ENCODE assay signal across 16 cellular contexts in the genomic region with DNA sequence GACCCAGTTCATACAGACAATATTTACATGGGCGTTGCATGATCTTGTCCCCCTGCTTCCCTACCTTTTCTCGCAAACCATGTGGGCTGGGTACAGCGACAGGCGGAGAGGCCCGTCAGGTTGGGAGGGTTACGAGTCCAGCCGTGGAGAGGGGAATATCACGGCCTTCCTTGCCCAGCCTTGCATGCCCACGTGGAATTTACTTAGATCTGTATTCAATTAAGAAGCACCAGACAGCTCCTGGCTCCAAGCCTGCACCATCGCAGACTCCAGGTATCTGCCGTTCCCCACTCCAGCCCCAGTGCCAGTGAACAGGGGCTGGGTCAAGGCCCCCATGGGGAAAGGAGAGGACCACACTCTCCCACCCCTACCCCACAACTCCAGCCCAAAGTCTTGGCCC. TPM values are rescaled to one million over a fixed set of nuclear protein-coding genes. Genes with fewer than 3 reads are reported as not detected.
DNase-seq lines count a peak whose midpoint lies in the region; ATAC-seq, FAIRE-seq and TF ChIP-seq lines count a peak whose summit lies in the region.
"Had no signal": no experiment of that assay in that cellular context is flagged by ENCODE, and none has a peak within 500 bp of the region (broad histone marks: within the 10 kb centered on the region; RNA-seq: fewer than 3 reads in every experiment).

No MANE protein-coding gene starts in this region.

- H4K20me1 ChIP-seq in keratinocyte (ENCODE audit: control insufficient read depth, extremely low read depth, insufficient read depth, low read length) = no peaks in the 10 kb centered on the region

- intact Hi-C loops in vagina (cut with DNase I) = no loop called here

- H3K4me3 ChIP-seq in keratinocyte (ENCODE audit: control insufficient read depth in 2 of 3, extremely low read depth in 1 of 3, insufficient read depth in 2 of 3, low read depth in 1 of 3, low read length in 3 of 3) (peak overlapping the region in 2 of 3 experiments; percentile 16 to 67), vagina (no peak overlapping the region)
- H3K4me3 ChIP-seq: colonic mucosa, sigmoid colon had no signal

- H3K27ac ChIP-seq in keratinocyte (ENCODE audit: control insufficient read depth, insufficient read depth, low read length) = peak overlapping the region; percentile 92
- peak overlapping the region; percentile 9 for H3K27ac ChIP-seq in vagina
- H3K27ac ChIP-seq: colonic mucosa, HL-60, sigmoid colon had no signal

- FAIRE-seq in keratinocyte (lab: Jason Lieb, UNC) (peak; percentile 41), frontal cortex (lab: Jason Lieb, UNC) (no peak)

- peaks cover 75% of the 10 kb centered on the region for H3K36me3 Mint-ChIP-seq in activated naive CD4-positive, alpha-beta T cell treated with anti-CD3 and anti-CD28 coated beads, Interleukin-2, amount 10 ng/mL, durations not matched to agents 7 days and 5 days
- peaks cover 21 to 68% of the 10 kb centered on the region in 2 donors for H3K36me3 Mint-ChIP-seq in activated naive CD4-positive, alpha-beta T cell treated with anti-CD3 and anti-CD28 coated beads, Interleukin-2, amount 50 U/mL, for 72 hours

- H3K4me1 ChIP-seq in keratinocyte (ENCODE audit: control insufficient read depth, extremely low read depth, insufficient read depth, low read length) (peaks cover 73% of the 10 kb centered on the region), vagina (peaks cover 45% of the 10 kb centered on the region)
- H3K4me1 ChIP-seq: colonic mucosa had no signal

- no peak for TF ChIP-seq POLR2A in vagina (IDR thresholded peaks at IDR 0.05)

- no peak for ATAC-seq in activated naive CD4-positive, alpha-beta T cell treated with anti-CD3 and anti-CD28 coated beads, Interleukin-2, amount 50 U/mL, for 72 hours
- ATAC-seq: Panc1 had no signal

- H3K9ac ChIP-seq in keratinocyte (ENCODE audit: control insufficient read depth, extremely low read depth, insufficient read depth, low read length) = peak overlapping the region; percentile 71

- peak overlapping the region; percentile 81 for H3K4me3 Mint-ChIP-seq in activated naive CD4-positive, alpha-beta T cell treated with anti-CD3 and anti-CD28 coated beads, Interleukin-2, amount 10 ng/mL, durations not matched to agents 7 days and 5 days

- CTCF ChIA-PET in activated naive CD4-positive, alpha-beta T cell treated with anti-CD3 and anti-CD28 coated beads, Interleukin-2, amount 10 ng/mL, durations not matched to agents 7 days and 5 days (lab: Charles Lee) = interaction anchor here (1.1 to 8.9 kb wide), 8 partner anchors 10 to 1104 kb away, joined by 3 to 65 read pairs (median 6); no protein-coding TSS in a partner anchor

- H3K4me1 Mint-ChIP-seq in activated naive CD4-positive, alpha-beta T cell treated with anti-CD3 and anti-CD28 coated beads, Interleukin-2, amount 10 ng/mL, durations not matched to agents 7 days and 5 days = peaks cover 88% of the 10 kb centered on the region

- H3K27ac Mint-ChIP-seq in activated naive CD4-positive, alpha-beta T cell treated with anti-CD3 and anti-CD28 coated beads, Interleukin-2, amount 10 ng/mL, durations not matched to agents 7 days and 5 days = peak overlapping the region; percentile 97
- H3K27ac Mint-ChIP-seq in activated naive CD4-positive, alpha-beta T cell treated with anti-CD3 and anti-CD28 coated beads, Interleukin-2, amount 50 U/mL, for 72 hours = peak overlapping the region; percentile 91 to 99

- H3K27me3 ChIP-seq in keratinocyte (ENCODE audit: control insufficient read depth, extremely low read depth, insufficient read depth, low read length) = no peaks in the 10 kb centered on the region
- H3K27me3 ChIP-seq in vagina = no peaks in the 10 kb centered on the region

- peak overlapping the region; percentile 99 for H3K4me2 ChIP-seq in keratinocyte (ENCODE audit: control insufficient read depth, extremely low read depth, insufficient read depth, low read depth, low read length)

- no peaks in the 10 kb centered on the region for H3K9me3 Mint-ChIP-seq in activated naive CD4-positive, alpha-beta T cell treated with anti-CD3 and anti-CD28 coated beads, Interleukin-2, amount 10 ng/mL, durations not matched to agents 7 days and 5 days
- H3K9me3 Mint-ChIP-seq in activated naive CD4-positive, alpha-beta T cell treated with anti-CD3 and anti-CD28 coated beads, Interleukin-2, amount 50 U/mL, for 72 hours = no peaks in the 10 kb centered on the region

- H3K9me3 ChIP-seq in keratinocyte (ENCODE audit: control insufficient read depth, low read depth, low read length) (peaks cover 3% of the 10 kb centered on the region), vagina (no peaks in the 10 kb centered on the region)
- H3K9me3 ChIP-seq: colonic mucosa, sigmoid colon had no signal

- no peak for TF ChIP-seq CTCF in keratinocyte (optimal IDR thresholded peaks at IDR 0.05 in 1 of 3, IDR thresholded peaks at IDR 0.05 in 1 of 3, conservative IDR thresholded peaks at IDR 0.05 in 1 of 3; ENCODE audit: extremely low read depth in 1 of 3, insufficient read depth in 2 of 3, low read length in 3 of 3)
- TF ChIP-seq CTCF in vagina (IDR thresholded peaks at IDR 0.05) = no peak

- H2AFZ ChIP-seq in keratinocyte (ENCODE audit: control insufficient read depth, low read length) = no peak overlapping the region

- no peak for DNase-seq in activated naive CD4-positive, alpha-beta T cell treated with anti-CD3 and anti-CD28 coated beads, Interleukin-2, amount 10 ng/mL, durations not matched to agents 7 days and 5 days
- DNase-seq in activated naive CD4-positive, alpha-beta T cell treated with anti-CD3 and anti-CD28 coated beads, Interleukin-2, amount 50 U/mL, for 16 hours = no peak
- DNase-seq in activated naive CD4-positive, alpha-beta T cell treated with anti-CD3 and anti-CD28 coated beads, Interleukin-2, amount 50 U/mL, for 72 hours (ENCODE audit: low spot score in 2 of 2) = peak in 1 of 2 donors; percentile 52
- DNase-seq in keratinocyte (ENCODE audit: low read depth, low spot score) (no peak), vagina (ENCODE audit: extremely low spot score in 2 of 2) (no peak), foreskin melanocyte (no peak), frontal cortex (ENCODE audit: low spot score in 2 of 2) (no peak), activated gamma-delta T cell treated with Interleukin-2 at 50 U/mL for 16 hours (no peak)
- DNase-seq: colonic mucosa, H7, Kasumi-1, NCI-H187 treated with DMSO at 0.1 percent for 48 hours, NCI-H526 treated with DMSO at 0.1 percent for 48 hours, sigmoid colon had no signal

- peaks cover 91% of the 10 kb centered on the region for H3K79me2 ChIP-seq in keratinocyte (ENCODE audit: control insufficient read depth, insufficient read depth, low read length)

- H3K27me3 Mint-ChIP-seq in activated naive CD4-positive, alpha-beta T cell treated with anti-CD3 and anti-CD28 coated beads, Interleukin-2, amount 10 ng/mL, durations not matched to agents 7 days and 5 days = no peaks in the 10 kb centered on the region

- dilution Hi-C loops in keratinocyte (cut with MboI; ENCODE audit: extremely low pct_ligation_motif_present, low sequenced_read_pairs) = no loop called here

- H3K36me3 ChIP-seq in keratinocyte (ENCODE audit: control insufficient read depth in 2 of 2, extremely low read depth in 1 of 2, insufficient read depth in 2 of 2, low read length in 2 of 2) = peaks cover 10 to 12% of the 10 kb centered on the region in 2 experiments
- H3K36me3 ChIP-seq in vagina = no peaks in the 10 kb centered on the region
- H3K36me3 ChIP-seq: colonic mucosa, sigmoid colon had no signal

- no peaks in the 10 kb centered on the region for H3K9me1 ChIP-seq in keratinocyte (ENCODE audit: control insufficient read depth, extremely low read depth, insufficient read depth, low read length)

RNA-seq across cellular contexts. Expression of gene BCL11B, which starts 29.8 kb away (rescaled TPM):
- 10 to 100 TPM; 57.8 to 65.7 TPM for total RNA-seq in activated naive CD4-positive, alpha-beta T cell treated with anti-CD3 and anti-CD28 coated beads, Interleukin-2, amount 50 U/mL, for 72 hours
- polyA plus RNA-seq in keratinocyte = 3.6 to 6.4 TPM (median 5.2 TPM) in 3 replicates
- 2.3 TPM for polyA plus RNA-seq in keratinocyte (2011; ENCODE audit: low read depth)
- polyA plus RNA-seq in keratinocyte (2011; cell fraction: cytosol; rRNA removed) = 2.6 and 3.0 TPM in 2 replicates
- polyA plus RNA-seq in keratinocyte (2011; cell fraction: nucleus; rRNA removed) = 10.9 and 11.1 TPM in 2 replicates
- 3.9 and 7.8 TPM in 2 replicates for polyA plus RNA-seq in keratinocyte (2012; ENCODE audit: low replicate concordance)
- polyA minus RNA-seq in keratinocyte = 6.5 to 9.3 TPM (median 8.7 TPM) in 3 replicates
- 9.4 TPM for polyA minus RNA-seq in keratinocyte (2011; cell fraction: cytosol; rRNA and poly(A)+ RNA removed)
- 17.1 and 20.4 TPM in 2 replicates for polyA minus RNA-seq in keratinocyte (2011; cell fraction: nucleus; rRNA and poly(A)+ RNA removed)
- 11.5 TPM for total RNA-seq in vagina
- total RNA-seq in frontal cortex = 58.3 TPM

Comparison
In these comparisons a context has a peak if more than half of its experiments do, and no peak if none do; other contexts are left out.
1. H3K4me3 ChIP-seq: peak in keratinocyte (2 of 3); none in vagina (0 of 2).